8 cellular contexts compared by ENCODE assay signal in the genomic region with DNA sequence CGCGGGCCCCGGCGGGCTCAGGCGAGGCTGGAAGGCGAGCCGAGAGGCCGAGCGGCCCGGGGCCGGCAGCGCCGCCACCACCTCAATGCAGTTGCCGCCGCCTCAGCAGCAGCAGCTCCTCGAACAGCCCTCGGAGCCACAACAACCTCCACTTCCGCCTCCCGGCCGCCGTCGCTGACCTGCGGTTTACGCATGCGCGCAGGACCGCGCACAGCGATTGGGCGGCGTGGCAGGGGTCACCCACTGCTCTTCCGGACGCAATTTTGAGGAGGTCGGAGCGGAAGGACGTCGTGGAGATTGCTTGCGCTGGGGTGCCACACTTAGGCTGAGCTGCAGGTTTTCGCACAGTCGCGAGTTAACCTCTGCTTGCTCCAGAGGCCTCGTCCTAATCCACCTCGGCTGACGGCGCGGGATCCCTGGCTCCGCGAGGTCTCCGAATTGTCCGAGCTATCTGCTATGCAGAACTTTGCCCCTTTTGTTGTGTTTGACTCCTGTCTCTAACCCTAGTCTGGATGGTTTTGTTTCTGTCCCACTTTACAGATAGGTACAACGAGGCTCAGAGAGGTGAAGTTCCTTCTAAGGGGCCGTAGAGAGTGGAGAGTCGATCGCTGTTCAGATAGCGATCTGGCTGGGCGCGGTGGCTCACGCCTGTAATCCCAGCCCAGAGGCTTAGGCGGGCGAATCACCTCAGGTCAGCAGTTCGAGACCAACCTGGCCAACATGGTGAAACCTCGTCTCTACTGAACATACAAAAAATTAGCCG. TPM values are rescaled to one million over a fixed set of nuclear protein-coding genes. Genes with fewer than 3 reads are reported as not detected.
DNase-seq lines count a peak whose midpoint lies in the region; ATAC-seq and TF ChIP-seq lines count a peak whose summit lies in the region.

A gene (plus strand): TSS at position 243 of the 763 bp plus-strand sequence. CDS start 6,657 bp downstream, outside the sequence.
A gene with protein sequence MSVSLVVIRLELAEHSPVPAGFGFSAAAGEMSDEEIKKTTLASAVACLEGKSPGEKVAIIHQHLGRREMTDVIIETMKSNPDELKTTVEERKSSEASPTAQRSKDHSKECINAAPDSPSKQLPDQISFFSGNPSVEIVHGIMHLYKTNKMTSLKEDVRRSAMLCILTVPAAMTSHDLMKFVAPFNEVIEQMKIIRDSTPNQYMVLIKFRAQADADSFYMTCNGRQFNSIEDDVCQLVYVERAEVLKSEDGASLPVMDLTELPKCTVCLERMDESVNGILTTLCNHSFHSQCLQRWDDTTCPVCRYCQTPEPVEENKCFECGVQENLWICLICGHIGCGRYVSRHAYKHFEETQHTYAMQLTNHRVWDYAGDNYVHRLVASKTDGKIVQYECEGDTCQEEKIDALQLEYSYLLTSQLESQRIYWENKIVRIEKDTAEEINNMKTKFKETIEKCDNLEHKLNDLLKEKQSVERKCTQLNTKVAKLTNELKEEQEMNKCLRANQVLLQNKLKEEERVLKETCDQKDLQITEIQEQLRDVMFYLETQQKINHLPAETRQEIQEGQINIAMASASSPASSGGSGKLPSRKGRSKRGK (minus strand): TSS at position 146 of the 763 bp plus-strand sequence. CDS start 164 bp downstream, outside the sequence.

- DNase-seq in DMS153 (lab: John Stamatoyannopoulos, UW) (peak; percentile 93), OCI-M2 (lab: John Stamatoyannopoulos, UW; ENCODE audit: unreplicated experiment) (peak; percentile 40), activated T-cell treated with anti-CD3 and anti-CD28 coated beads for 4 hours (peak; percentile 83), epithelial cell of esophagus (ENCODE audit: low read depth) (peak; percentile 95)
- peak; percentile 92 to 94 for DNase-seq in stimulated activated CD8-positive, alpha-beta memory T cell treated with anti-CD3 and anti-CD28 coated beads, Interleukin-2, amount 100 ng/mL, for 48 hours (ENCODE audit: low read depth in 2 of 2)

- H3K4me1 ChIP-seq in mononuclear cell (ENCODE audit: insufficient read depth, low read length), result peaks cover 25% of the 10 kb centered on the region

- H3K27me3 ChIP-seq in mononuclear cell (ENCODE audit: insufficient read depth, low read length), result no peaks in the 10 kb centered on the region

- no peak for TF ChIP-seq CTCF in epithelial cell of esophagus (IDR thresholded peaks at IDR 0.05; ENCODE audit: insufficient read depth, low read depth, low read length, missing control alignments)

- no peaks in the 10 kb centered on the region for H3K9me3 ChIP-seq in mononuclear cell (ENCODE audit: low read depth, low read length)

- peak; percentile 12; the same call in 1 of the 2 replicates for TF ChIP-seq RAD21 in Ishikawa (IDR thresholded peaks at IDR 0.05; ENCODE audit: low read depth)

- H3K4me3 ChIP-seq in epithelial cell of esophagus (ENCODE audit: low read length), result peak within 1 kb of the TSS; percentile 91
- peak within 1 kb of the TSS; percentile 92 for H3K4me3 ChIP-seq in mononuclear cell (ENCODE audit: low read length)

- ATAC-seq in GM21576 (IDR thresholded peaks at IDR 0.05; ENCODE audit: unreplicated experiment), result peak; percentile 93

- peak; percentile 33; the same call in 1 of the 2 replicates for TF ChIP-seq EP300 in Ishikawa (IDR thresholded peaks at IDR 0.05; ENCODE audit: borderline replicate concordance)

TF ChIP-seq in Ishikawa, 13 proteins besides CTCF, POLR2A, EP300 and RAD21:
- TF ChIP-seq EGR1 (IDR thresholded peaks at IDR 0.05) (no peak; the same call in 1 of the 2 replicates), YY1 (IDR thresholded peaks at IDR 0.05; ENCODE audit: low read depth) (0 out of 2 replicates have a peak, but pooled peaks have one; percentile 53), NFIC (IDR thresholded peaks at IDR 0.05) (no peak), TEAD4 (IDR thresholded peaks at IDR 0.05) (peak; percentile 35), TAF1 (IDR thresholded peaks at IDR 0.05; ENCODE audit: low read depth) (peak; percentile 77), TCF12 (IDR thresholded peaks at IDR 0.05; ENCODE audit: low read depth) (no peak), FOXM1 (IDR thresholded peaks at IDR 0.05; ENCODE audit: borderline replicate concordance, low read depth) (no peak), ZBTB7A (IDR thresholded peaks at IDR 0.05; ENCODE audit: low read depth) (no peak), CREB1 (IDR thresholded peaks at IDR 0.05; ENCODE audit: low read depth) (peak; percentile 50; the same call in 1 of the 2 replicates), CEBPB (IDR thresholded peaks at IDR 0.05) (no peak; the same call in 1 of the 2 replicates)
- TF ChIP-seq, protein P1, sequence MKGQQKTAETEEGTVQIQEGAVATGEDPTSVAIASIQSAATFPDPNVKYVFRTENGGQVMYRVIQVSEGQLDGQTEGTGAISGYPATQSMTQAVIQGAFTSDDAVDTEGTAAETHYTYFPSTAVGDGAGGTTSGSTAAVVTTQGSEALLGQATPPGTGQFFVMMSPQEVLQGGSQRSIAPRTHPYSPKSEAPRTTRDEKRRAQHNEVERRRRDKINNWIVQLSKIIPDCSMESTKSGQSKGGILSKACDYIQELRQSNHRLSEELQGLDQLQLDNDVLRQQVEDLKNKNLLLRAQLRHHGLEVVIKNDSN (IDR thresholded peaks at IDR 0.05), result no peak
- TF ChIP-seq, protein P2, sequence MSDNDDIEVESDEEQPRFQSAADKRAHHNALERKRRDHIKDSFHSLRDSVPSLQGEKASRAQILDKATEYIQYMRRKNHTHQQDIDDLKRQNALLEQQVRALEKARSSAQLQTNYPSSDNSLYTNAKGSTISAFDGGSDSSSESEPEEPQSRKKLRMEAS (IDR thresholded peaks at IDR 0.05), result peak; percentile 81
- TF ChIP-seq, protein P3, sequence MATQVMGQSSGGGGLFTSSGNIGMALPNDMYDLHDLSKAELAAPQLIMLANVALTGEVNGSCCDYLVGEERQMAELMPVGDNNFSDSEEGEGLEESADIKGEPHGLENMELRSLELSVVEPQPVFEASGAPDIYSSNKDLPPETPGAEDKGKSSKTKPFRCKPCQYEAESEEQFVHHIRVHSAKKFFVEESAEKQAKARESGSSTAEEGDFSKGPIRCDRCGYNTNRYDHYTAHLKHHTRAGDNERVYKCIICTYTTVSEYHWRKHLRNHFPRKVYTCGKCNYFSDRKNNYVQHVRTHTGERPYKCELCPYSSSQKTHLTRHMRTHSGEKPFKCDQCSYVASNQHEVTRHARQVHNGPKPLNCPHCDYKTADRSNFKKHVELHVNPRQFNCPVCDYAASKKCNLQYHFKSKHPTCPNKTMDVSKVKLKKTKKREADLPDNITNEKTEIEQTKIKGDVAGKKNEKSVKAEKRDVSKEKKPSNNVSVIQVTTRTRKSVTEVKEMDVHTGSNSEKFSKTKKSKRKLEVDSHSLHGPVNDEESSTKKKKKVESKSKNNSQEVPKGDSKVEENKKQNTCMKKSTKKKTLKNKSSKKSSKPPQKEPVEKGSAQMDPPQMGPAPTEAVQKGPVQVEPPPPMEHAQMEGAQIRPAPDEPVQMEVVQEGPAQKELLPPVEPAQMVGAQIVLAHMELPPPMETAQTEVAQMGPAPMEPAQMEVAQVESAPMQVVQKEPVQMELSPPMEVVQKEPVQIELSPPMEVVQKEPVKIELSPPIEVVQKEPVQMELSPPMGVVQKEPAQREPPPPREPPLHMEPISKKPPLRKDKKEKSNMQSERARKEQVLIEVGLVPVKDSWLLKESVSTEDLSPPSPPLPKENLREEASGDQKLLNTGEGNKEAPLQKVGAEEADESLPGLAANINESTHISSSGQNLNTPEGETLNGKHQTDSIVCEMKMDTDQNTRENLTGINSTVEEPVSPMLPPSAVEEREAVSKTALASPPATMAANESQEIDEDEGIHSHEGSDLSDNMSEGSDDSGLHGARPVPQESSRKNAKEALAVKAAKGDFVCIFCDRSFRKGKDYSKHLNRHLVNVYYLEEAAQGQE (IDR thresholded peaks at IDR 0.05; ENCODE audit: low read depth), result no peak

RNA-seq across cellular contexts. Expression of the first gene that starts in this region (rescaled TPM):
- total RNA-seq in mononuclear cell, result 13.4 TPM

RNA-seq across cellular contexts. Expression of the second gene that starts in this region (rescaled TPM):
- total RNA-seq in mononuclear cell, result 35.6 TPM

Comparison
In these comparisons a context has a peak if more than half of its experiments do, and no peak if none do; other contexts are left out.
1. Peak in every context shown above with its lines: DNase-seq, ATAC-seq and H3K4me3 ChIP-seq.
2. DNase-seq: peak in every context shown above with its lines; median percentile 95 in epithelial cell of esophagus; 93 in DMS153; 93 in stimulated activated CD8-positive, alpha-beta memory T cell treated with anti-CD3 and anti-CD28 coated beads, Interleukin-2, amount 100 ng/mL, for 48 hours; 83 in activated T-cell treated with anti-CD3 and anti-CD28 coated beads for 4 hours; 40 in OCI-M2.